Comparison of ENCODE assay signal across 7 cellular contexts in genomic region chr3:83354205-83354604, GRCh38.
"Had no signal": no experiment of that assay in that cellular context is flagged by ENCODE, and none has a peak within 500 bp of the region (broad histone marks: within the 10 kb centered on the region; RNA-seq: fewer than 3 reads in every experiment).

No MANE protein-coding gene starts in this region.

- H3K27ac ChIP-seq: HL-60 had no signal

- DNase-seq: GOT3, H9, HCEC 1CT, IMR-90, KG1 had no signal

- ATAC-seq: K562 had no signal

- H3K4me3 Mint-ChIP-seq: H9 had no signal

- H3K4me3 ChIP-seq: K562 had no signal
